13 cellular contexts compared by ENCODE assay signal in genomic region chr6:137910424-137910834, GRCh38. TPM values are rescaled to one million over a fixed set of nuclear protein-coding genes. Genes with fewer than 3 reads are reported as not detected.
A peak's percentile ranks its signal among the peaks of the same experiment; 100 is the strongest.
DNase-seq lines count a peak whose midpoint lies in the region; ATAC-seq and TF ChIP-seq lines count a peak whose summit lies in the region.
"Had no signal": no experiment of that assay in that cellular context is flagged by ENCODE, and none has a peak within 500 bp of the region (broad histone marks: within the 10 kb centered on the region; RNA-seq: fewer than 3 reads in every experiment).

No MANE protein-coding gene starts in this region.

- H4K20me1 ChIP-seq in osteoblast (ENCODE audit: insufficient read depth, low read length): no peaks in the 10 kb centered on the region

- peak overlapping the region; percentile 21 for H3K4me2 ChIP-seq in osteoblast (ENCODE audit: insufficient read depth, low read length)

- H3K27me3 ChIP-seq in brain microvascular endothelial cell (replicated peaks): no peaks in the 10 kb centered on the region
- no peaks in the 10 kb centered on the region for H3K27me3 ChIP-seq in osteoblast (ENCODE audit: insufficient read depth, low read length)

- in situ Hi-C loops in brain microvascular endothelial cell (cut with HindIII; ENCODE audit: low pct_ligation_motif_present, low sequenced_read_pairs): no loop called here

- H3K36me3 ChIP-seq in brain microvascular endothelial cell (replicated peaks) (no peaks in the 10 kb centered on the region), osteoblast (ENCODE audit: insufficient read depth, low read length) (no peaks in the 10 kb centered on the region)

- H3K4me3 ChIP-seq in brain microvascular endothelial cell (ENCODE audit: low read depth, low read length) (no peak overlapping the region), osteoblast (ENCODE audit: insufficient read depth, low read length) (no peak overlapping the region)
- H3K4me3 ChIP-seq: coronary artery had no signal

- DNase-seq in GDM1 (lab: John Stamatoyannopoulos, UW) (peak; percentile 52), MV-4-11 (lab: John Stamatoyannopoulos, UW) (peak; percentile 69), brain microvascular endothelial cell (peak; percentile 12), osteoblast (ENCODE audit: insufficient read length, low spot score, missing footprints) (no peak), left lobe of liver (ENCODE audit: low spot score) (no peak), NCI-H748 treated with DMSO at 0.1 percent for 48 hours (lab: John Stamatoyannopoulos, UW) (no peak), putamen (ENCODE audit: low spot score) (no peak)
- DNase-seq in NK-92 treated with Interleukin-12 subunit alpha and Interleukin-12 subunit beta, amount 100 ng/mL, for 24 hours (lab: John Stamatoyannopoulos, UW): no peak
- DNase-seq: HCEC 1CT; NCI-H146; posterior cingulate gyrus; stimulated activated naive CD4-positive, alpha-beta T cell had no signal

- no peak for TF ChIP-seq CTCF in brain microvascular endothelial cell (IDR thresholded peaks at IDR 0.05; ENCODE audit: low read depth, low read length, missing control alignments)
- no peak for TF ChIP-seq CTCF in osteoblast (IDR thresholded peaks at IDR 0.05; ENCODE audit: extremely low read depth, low read depth, low read length)

- H3K79me2 ChIP-seq in osteoblast (ENCODE audit: insufficient read depth, low read length): no peaks in the 10 kb centered on the region

- no peak for ATAC-seq in left lobe of liver

- peak overlapping the region; percentile 72 for H2AFZ ChIP-seq in osteoblast (ENCODE audit: low read length)

- H3K27ac ChIP-seq in brain microvascular endothelial cell: no peak overlapping the region
- H3K27ac ChIP-seq in osteoblast (ENCODE audit: low read depth, low read length): peak overlapping the region; percentile 50
- H3K27ac ChIP-seq: coronary artery had no signal

- H3K4me1 ChIP-seq in osteoblast (ENCODE audit: insufficient read depth, low read length): peaks cover 15% of the 10 kb centered on the region

- no peaks in the 10 kb centered on the region for H3K9me3 ChIP-seq in osteoblast (ENCODE audit: low read depth, low read length)

RNA-seq across cellular contexts. Expression of gene TNFAIP3, which starts 43.4 kb away (rescaled TPM):
- total RNA-seq in osteoblast (8.5 and 10.5 TPM in 2 replicates), left lobe of liver (8.8 TPM)

Comparison
In these comparisons a context has a peak if more than half of its experiments do, and no peak if none do; other contexts are left out.
1. DNase-seq: peak in GDM1 (single experiment), MV-4-11 (single experiment) and brain microvascular endothelial cell (single experiment); none in osteoblast (single experiment), left lobe of liver (single experiment), NCI-H748 treated with DMSO at 0.1 percent for 48 hours (single experiment), NK-92 treated with Interleukin-12 subunit alpha and Interleukin-12 subunit beta, amount 100 ng/mL, for 24 hours (single experiment) and putamen (single experiment).